Comparison of ENCODE assay signal across 14 cellular contexts in the genomic region with DNA sequence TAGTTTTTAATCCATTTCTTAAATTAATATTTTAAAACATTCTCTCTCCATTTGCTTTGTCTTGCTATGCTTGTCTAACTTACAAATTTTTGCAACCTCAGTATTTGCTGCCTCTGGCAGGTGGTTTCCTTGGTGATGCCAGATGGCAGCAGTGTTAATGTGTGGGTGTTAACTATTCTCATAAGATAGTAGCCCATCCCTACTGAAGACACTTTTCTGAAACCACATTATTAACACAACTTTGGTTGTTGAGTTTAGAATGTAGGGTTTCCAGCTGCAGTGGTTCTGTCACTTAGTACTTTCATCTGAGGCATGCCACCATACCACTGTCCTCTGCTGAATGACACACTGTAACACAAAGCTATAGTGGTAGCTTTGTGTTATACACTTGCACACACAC.
DNase-seq lines count a peak whose midpoint lies in the region; ATAC-seq, FAIRE-seq and TF ChIP-seq lines count a peak whose summit lies in the region.
"Had no signal": no experiment of that assay in that cellular context is flagged by ENCODE, and none has a peak within 500 bp of the region (broad histone marks: within the 10 kb centered on the region; RNA-seq: fewer than 3 reads in every experiment).

No MANE protein-coding gene starts in this region.

- FAIRE-seq in kidney (lab: Jason Lieb, UNC) = no peak

- H3K4me1 Mint-ChIP-seq in effector memory CD8-positive, alpha-beta T cell (ENCODE audit: low read depth in 2 of 2) = peaks cover 0 to 17% of the 10 kb centered on the region in 2 donors
- no peaks in the 10 kb centered on the region; a peak in 1 of 4 replicates for H3K4me1 Mint-ChIP-seq in H9
- H3K4me1 Mint-ChIP-seq: activated naive CD8-positive, alpha-beta T cell treated with anti-CD3 and anti-CD28 coated beads, Interleukin-2, amount 10 ng/mL, durations not matched to agents 7 days and 5 days; neural crest cell had no signal

- no peak overlapping the region for H2AFZ ChIP-seq in H9 (ENCODE audit: low read length)

- no peak overlapping the region for H2BK5ac ChIP-seq in H9 (ENCODE audit: insufficient read length, low read length)

- H2BK15ac ChIP-seq in H9 (ENCODE audit: low read depth, low read length) = no peak overlapping the region

- no peak overlapping the region for H4K5ac ChIP-seq in H9 (ENCODE audit: insufficient read length, low read depth, low read length)

- no peak overlapping the region for H2AK5ac ChIP-seq in H9 (ENCODE audit: insufficient read length, low read length)

- H3K9me3 Mint-ChIP-seq in effector memory CD8-positive, alpha-beta T cell = no peaks in the 10 kb centered on the region
- H3K9me3 Mint-ChIP-seq in H9 = no peaks in the 10 kb centered on the region
- H3K9me3 Mint-ChIP-seq: activated naive CD8-positive, alpha-beta T cell treated with anti-CD3 and anti-CD28 coated beads, Interleukin-2, amount 10 ng/mL, durations not matched to agents 7 days and 5 days; neural crest cell had no signal

- no peak overlapping the region for H3K23ac ChIP-seq in H9 (ENCODE audit: insufficient read length, low read depth, low read length)

- no peak overlapping the region for H4K8ac ChIP-seq in H9 (replicated peaks; ENCODE audit: insufficient read length, low read depth, low read length)

- H2BK12ac ChIP-seq in H9 (ENCODE audit: insufficient read length, low read depth, low read length) = no peak overlapping the region

- H3K9ac ChIP-seq in kidney (ENCODE audit: low read length in 2 of 2) (no peak overlapping the region), H9 (ENCODE audit: extremely low read depth, insufficient read length, low read length) (no peak overlapping the region)
- H3K9ac ChIP-seq: BLaER1 treated with 17β-estradiol and CSF1 and Interleukin-3, amounts not matched to agents 10 nM and 100 nM had no signal

- H3K23me2 ChIP-seq in H9 (ENCODE audit: insufficient read length, low read depth, low read length, poor library complexity, severe bottlenecking) = no peaks in the 10 kb centered on the region

- no peaks in the 10 kb centered on the region for H3K9me3 ChIP-seq in kidney (ENCODE audit: control insufficient read depth in 1 of 2, low read length in 2 of 2)
- no peaks in the 10 kb centered on the region for H3K9me3 ChIP-seq in H9 (ENCODE audit: control insufficient read depth, low read depth, low read length)
- H3K9me3 ChIP-seq: BLaER1 treated with 17β-estradiol and CSF1 and Interleukin-3, amounts not matched to agents 10 nM and 100 nM; left ventricle myocardium inferior had no signal

- H3K4ac ChIP-seq in H9 (ENCODE audit: low read depth, low read length) = no peak overlapping the region

- H3K4me1 ChIP-seq in kidney (ENCODE audit: control insufficient read depth in 1 of 2, insufficient read depth in 1 of 2, low read depth in 1 of 2, low read length in 2 of 2) = no peaks in the 10 kb centered on the region
- H3K4me1 ChIP-seq in H9 (ENCODE audit: insufficient read depth, low read length) = no peaks in the 10 kb centered on the region
- H3K4me1 ChIP-seq: BLaER1 treated with 17β-estradiol and CSF1 and Interleukin-3, amounts not matched to agents 10 nM and 100 nM; left ventricle myocardium inferior had no signal

- no peaks in the 10 kb centered on the region for H3K27me3 ChIP-seq in H9 (ENCODE audit: insufficient read depth, low read length)
- H3K27me3 ChIP-seq: BLaER1 treated with 17β-estradiol and CSF1 and Interleukin-3, amounts not matched to agents 10 nM and 100 nM had no signal

- TF ChIP-seq CTCF in kidney (IDR thresholded peaks at IDR 0.05; ENCODE audit: borderline replicate concordance, extremely low read depth, insufficient read depth) (no peak), H9 (conservative IDR thresholded peaks at IDR 0.05) (no peak), coronary artery (IDR thresholded peaks at IDR 0.05) (no peak)

- no peak overlapping the region for H2BK20ac ChIP-seq in H9 (ENCODE audit: low read depth, low read length, poor library complexity, severe bottlenecking)

- no peak overlapping the region for H3K27ac ChIP-seq in kidney (ENCODE audit: low read depth in 2 of 2, low read length in 2 of 2)
- no peak overlapping the region for H3K27ac ChIP-seq in H9 (ENCODE audit: insufficient read length, low read depth, low read length)
- H3K27ac ChIP-seq in coronary artery = no peak overlapping the region
- H3K27ac ChIP-seq: BLaER1 treated with 17β-estradiol and CSF1 and Interleukin-3, amounts not matched to agents 10 nM and 100 nM; left ventricle myocardium inferior had no signal

- DNase-seq in effector memory CD8-positive, alpha-beta T cell = peak in 2 of 3 experiments; percentile 3 to 8
- DNase-seq in kidney (no peak), H9 (no peak), coronary artery (ENCODE audit: low spot score) (no peak), NCI-H2196 (lab: John Stamatoyannopoulos, UW; ENCODE audit: unreplicated experiment) (no peak)
- DNase-seq: activated naive CD8-positive, alpha-beta T cell treated with anti-CD3 and anti-CD28 coated beads, Interleukin-2, amount 10 ng/mL, durations not matched to agents 7 days and 5 days; left ventricle myocardium inferior; NCI-H748 treated with DMSO at 0.1 percent for 48 hours; substantia nigra had no signal

- no peaks in the 10 kb centered on the region for H3K79me2 ChIP-seq in H9 (ENCODE audit: insufficient read depth, low read length)

- H3K14ac ChIP-seq in H9 (ENCODE audit: insufficient read depth, low read length) = no peak overlapping the region

- H3K18ac ChIP-seq in H9 (ENCODE audit: insufficient read length, low read depth, low read length) = no peak overlapping the region

- no peak overlapping the region for H3K4me3 ChIP-seq in kidney (ENCODE audit: low read length in 2 of 2)
- no peak overlapping the region for H3K4me3 ChIP-seq in coronary artery
- H3K4me3 ChIP-seq: BLaER1 treated with 17β-estradiol and CSF1 and Interleukin-3, amounts not matched to agents 10 nM and 100 nM; left ventricle myocardium inferior had no signal

- no peak overlapping the region for H3T11ph ChIP-seq in H9 (ENCODE audit: low read length)

- no peak overlapping the region for H3K4me3 Mint-ChIP-seq in effector memory CD8-positive, alpha-beta T cell
- H3K4me3 Mint-ChIP-seq in H9 = no peak overlapping the region
- H3K4me3 Mint-ChIP-seq: activated naive CD8-positive, alpha-beta T cell treated with anti-CD3 and anti-CD28 coated beads, Interleukin-2, amount 10 ng/mL, durations not matched to agents 7 days and 5 days; neural crest cell had no signal

- H2BK120ac ChIP-seq in H9 (ENCODE audit: low read depth, low read length, poor library complexity, severe bottlenecking) = no peak overlapping the region

- H4K91ac ChIP-seq in H9 (ENCODE audit: insufficient read length, low read depth, low read length) = no peak overlapping the region

- H3K56ac ChIP-seq in H9 (ENCODE audit: insufficient read length, low read depth, low read length) = no peak overlapping the region

- no peaks in the 10 kb centered on the region for H3K36me3 Mint-ChIP-seq in effector memory CD8-positive, alpha-beta T cell (ENCODE audit: insufficient read depth)
- H3K36me3 Mint-ChIP-seq in H9 (ENCODE audit: insufficient read depth in 1 of 3, low read depth in 3 of 3) = peaks cover 0 to 6% (median 0%) of the 10 kb centered on the region in 3 experiments; a peak in 4 of 7 replicates
- H3K36me3 Mint-ChIP-seq: activated naive CD8-positive, alpha-beta T cell treated with anti-CD3 and anti-CD28 coated beads, Interleukin-2, amount 10 ng/mL, durations not matched to agents 7 days and 5 days had no signal

- H3K79me1 ChIP-seq in H9 (ENCODE audit: insufficient read depth, low read depth, low read length, poor library complexity, severe bottlenecking) = no peaks in the 10 kb centered on the region

- peaks cover 0 to 3% of the 10 kb centered on the region in 2 donors for H3K36me3 ChIP-seq in kidney (ENCODE audit: control insufficient read depth in 1 of 2, insufficient read depth in 2 of 2, low read length in 2 of 2)
- H3K36me3 ChIP-seq: BLaER1 treated with 17β-estradiol and CSF1 and Interleukin-3, amounts not matched to agents 10 nM and 100 nM had no signal

- no peak overlapping the region for H3K27ac Mint-ChIP-seq in effector memory CD8-positive, alpha-beta T cell
- no peak overlapping the region for H3K27ac Mint-ChIP-seq in H9
- H3K27ac Mint-ChIP-seq: activated naive CD8-positive, alpha-beta T cell treated with anti-CD3 and anti-CD28 coated beads, Interleukin-2, amount 10 ng/mL, durations not matched to agents 7 days and 5 days had no signal

- no peaks in the 10 kb centered on the region for H3K27me3 Mint-ChIP-seq in effector memory CD8-positive, alpha-beta T cell
- H3K27me3 Mint-ChIP-seq in H9 (ENCODE audit: low read depth) = no peaks in the 10 kb centered on the region

- no peaks in the 10 kb centered on the region for H4K20me1 ChIP-seq in H9 (ENCODE audit: control insufficient read depth, insufficient read depth, insufficient read length)
- H4K20me1 ChIP-seq: BLaER1 treated with 17β-estradiol and CSF1 and Interleukin-3, amounts not matched to agents 10 nM and 100 nM had no signal

- ATAC-seq in GM18870 (IDR thresholded peaks at IDR 0.05; ENCODE audit: unreplicated experiment) (peak; percentile 79), GM21619 (IDR thresholded peaks at IDR 0.05; ENCODE audit: unreplicated experiment) (peak; percentile 71), HG03342 (IDR thresholded peaks at IDR 0.05; ENCODE audit: unreplicated experiment) (peak; percentile 83)
- peak; percentile 89 for ATAC-seq in effector memory CD8-positive, alpha-beta T cell (replicated peaks)

- intact Hi-C loops in kidney (cut with DNase I) = no loop called here

- no peak overlapping the region for H3K4me2 ChIP-seq in H9 (ENCODE audit: insufficient read depth, insufficient read length, low read length)
- H3K4me2 ChIP-seq: BLaER1 treated with 17β-estradiol and CSF1 and Interleukin-3, amounts not matched to agents 10 nM and 100 nM had no signal

Comparison
In these comparisons a context has a peak if more than half of its experiments do, and no peak if none do; other contexts are left out.
1. DNase-seq: peak in effector memory CD8-positive, alpha-beta T cell (2 of 3); none in kidney (single experiment), H9 (single experiment), coronary artery (single experiment) and NCI-H2196 (single experiment).
2. Peak in every context shown above with its lines, with median percentiles within 50 percentile points of each other: ATAC-seq.